Comparison of ENCODE assay signal across 31 cellular contexts in genomic region chr1:2868571-2868970, GRCh38.
DNase-seq lines count a peak whose midpoint lies in the region; ATAC-seq and TF ChIP-seq lines count a peak whose summit lies in the region.
"Had no signal": no experiment of that assay in that cellular context is flagged by ENCODE, and none has a peak within 500 bp of the region (broad histone marks: within the 10 kb centered on the region; RNA-seq: fewer than 3 reads in every experiment).

No MANE protein-coding gene starts in this region.

- H3K9me3 Mint-ChIP-seq in natural killer cell treated with Interleukin-12 subunit alpha and Interleukin-12 subunit beta and Interleukin-15 and Interleukin-18, amount 100 ng/mL, for 72 hours, result peaks cover 4% of the 10 kb centered on the region
- H3K9me3 Mint-ChIP-seq: CD4-positive, alpha-beta T cell; CD8-positive, alpha-beta T cell had no signal

- H3K36me3 ChIP-seq in HEK293 (ENCODE audit: control insufficient read depth in 2 of 2, insufficient read depth in 1 of 2, low read length in 2 of 2) (no peaks in the 10 kb centered on the region), neuronal stem cell (replicated peaks in 1 of 2; ENCODE audit: control insufficient read depth in 2 of 2, insufficient read depth in 2 of 2, low read length in 2 of 2) (no peaks in the 10 kb centered on the region)
- H3K36me3 ChIP-seq: BE2C; BLaER1; BLaER1 treated with 17β-estradiol and CSF1 and Interleukin-3, amounts not matched to agents 10 nM and 100 nM had no signal

- H2AFZ ChIP-seq in neuronal stem cell (ENCODE audit: low read length), result no peak overlapping the region

- no CpG with 5 or more reads among the region's 16 CpGs for WGBS in neuronal stem cell (ENCODE audit: extremely low coverage in 2 of 2, insufficient read length in 2 of 2, insufficient replicate concordance in 1 of 2), 2 donors

- H3K79me1 ChIP-seq in neuronal stem cell (ENCODE audit: low read depth, low read length), result no peaks in the 10 kb centered on the region

- no peaks in the 10 kb centered on the region for H3K4me1 Mint-ChIP-seq in natural killer cell treated with Interleukin-12 subunit alpha and Interleukin-12 subunit beta and Interleukin-15 and Interleukin-18, amount 100 ng/mL, for 72 hours (ENCODE audit: low read depth in 2 of 2)
- H3K4me1 Mint-ChIP-seq: B cell; CD14-positive monocyte; CD4-positive, CD25-positive, alpha-beta regulatory T cell; CD8-positive, alpha-beta memory T cell had no signal

- CTCF ChIA-PET in HEK293 (lab: Yijun Ruan, JAX), result no interaction called here

- H3K14ac ChIP-seq in neuronal stem cell (ENCODE audit: low read length), result no peak overlapping the region

- peak overlapping the region; percentile 94 for H2AK5ac ChIP-seq in neuronal stem cell (ENCODE audit: low read depth, low read length)

- H2BK120ac ChIP-seq in neuronal stem cell (ENCODE audit: low read depth, low read length), result no peak overlapping the region

- peaks cover 4% of the 10 kb centered on the region for H3K36me3 Mint-ChIP-seq in natural killer cell treated with Interleukin-12 subunit alpha and Interleukin-12 subunit beta and Interleukin-15 and Interleukin-18, amount 100 ng/mL, for 72 hours
- H3K36me3 Mint-ChIP-seq: CD14-positive monocyte; CD4-positive, alpha-beta memory T cell; CD4-positive, CD25-positive, alpha-beta regulatory T cell; CD8-positive, alpha-beta memory T cell; CD8-positive, alpha-beta T cell had no signal

- H3K4me1 ChIP-seq in HEK293 (ENCODE audit: control insufficient read depth, insufficient read depth, low read length) (no peaks in the 10 kb centered on the region), neuronal stem cell (ENCODE audit: control insufficient read depth in 2 of 2, insufficient read depth in 1 of 2, low read depth in 1 of 2, low read length in 2 of 2) (no peaks in the 10 kb centered on the region)
- H3K4me1 ChIP-seq: A549, BE2C, Caco-2 had no signal

- no peak overlapping the region for H3K23ac ChIP-seq in neuronal stem cell (ENCODE audit: low read depth, low read length, poor library complexity)

- H3K4me3 ChIP-seq in HEK293 (ENCODE audit: low read depth, low read length) (no peak overlapping the region), neuronal stem cell (ENCODE audit: low read length in 2 of 2) (no peak overlapping the region)
- H3K4me3 ChIP-seq: A549; BLaER1; BLaER1 treated with 17β-estradiol and CSF1 and Interleukin-3, amounts not matched to agents 10 nM and 100 nM had no signal

- H2BK12ac ChIP-seq in neuronal stem cell (ENCODE audit: low read length), result no peak overlapping the region

- H3K9ac ChIP-seq in neuronal stem cell (ENCODE audit: low read depth, low read length, poor library complexity), result no peak overlapping the region
- H3K9ac ChIP-seq: BLaER1; BLaER1 treated with 17β-estradiol and CSF1 and Interleukin-3, amounts not matched to agents 10 nM and 100 nM had no signal

- POLR2A ChIA-PET in HEK293 (lab: Yijun Ruan, JAX), result no interaction called here

- no peak for TF ChIP-seq CTCF in HEK293 (tag by site-specific recombination; IDR thresholded peaks at IDR 0.05)

- no peak overlapping the region for H3K18ac ChIP-seq in neuronal stem cell (ENCODE audit: low read length)

- no peak overlapping the region for H2BK5ac ChIP-seq in neuronal stem cell (ENCODE audit: low read length)

- H3K27me3 Mint-ChIP-seq in natural killer cell treated with Interleukin-12 subunit alpha and Interleukin-12 subunit beta and Interleukin-15 and Interleukin-18, amount 100 ng/mL, for 72 hours, result no peaks in the 10 kb centered on the region
- H3K27me3 Mint-ChIP-seq: B cell; CD4-positive, alpha-beta T cell; CD4-positive, CD25-positive, alpha-beta regulatory T cell had no signal

- H3K4me3 Mint-ChIP-seq in natural killer cell treated with Interleukin-12 subunit alpha and Interleukin-12 subunit beta and Interleukin-15 and Interleukin-18, amount 100 ng/mL, for 72 hours, result no peak overlapping the region
- H3K4me3 Mint-ChIP-seq: B cell; CD14-positive monocyte; CD4-positive, alpha-beta memory T cell; CD4-positive, alpha-beta T cell; CD4-positive, CD25-positive, alpha-beta regulatory T cell; CD8-positive, alpha-beta memory T cell; CD8-positive, alpha-beta T cell had no signal

- no peak overlapping the region for H3K4ac ChIP-seq in neuronal stem cell (ENCODE audit: low read length)

- H2BK15ac ChIP-seq in neuronal stem cell (ENCODE audit: low read length), result no peak overlapping the region

- DNase-seq in neuronal stem cell (ENCODE audit: low spot score), result no peak
- DNase-seq in natural killer cell treated with Interleukin-12 subunit alpha and Interleukin-12 subunit beta and Interleukin-15 and Interleukin-18, amount 100 ng/mL, for 72 hours (ENCODE audit: low spot score), result no peak
- no peak for DNase-seq in activated gamma-delta T cell treated with Interleukin-2 at 50 U/mL for 16 hours
- DNase-seq: 8988T; ACHN; AML-193; BE2C; C1 segment of cervical spinal cord; Caco-2; Calu3; CD4-positive, alpha-beta memory T cell; CD4-positive, alpha-beta T cell; CD4-positive, CD25-positive, alpha-beta regulatory T cell; CD8-positive, alpha-beta memory T cell; CD8-positive, alpha-beta T cell; COR-L47; DMS 273 treated with DMSO at 0.1 percent for 48 hours; DMS153; DMS53; DMS79; DMS79 treated with DMSO at 0.1 percent for 48 hours; DND-41; EL had no signal

- no peak for ATAC-seq in natural killer cell treated with Interleukin-12 subunit alpha and Interleukin-12 subunit beta and Interleukin-15 and Interleukin-18, amount 100 ng/mL, for 72 hours
- ATAC-seq: CD8-positive, alpha-beta T cell had no signal

- no peak overlapping the region for H3K27ac Mint-ChIP-seq in natural killer cell treated with Interleukin-12 subunit alpha and Interleukin-12 subunit beta and Interleukin-15 and Interleukin-18, amount 100 ng/mL, for 72 hours
- H3K27ac Mint-ChIP-seq: B cell; CD4-positive, alpha-beta memory T cell; CD4-positive, alpha-beta T cell; CD4-positive, CD25-positive, alpha-beta regulatory T cell; CD8-positive, alpha-beta memory T cell; CD8-positive, alpha-beta T cell had no signal

- no peak overlapping the region for H4K8ac ChIP-seq in neuronal stem cell (ENCODE audit: low read depth, low read length)

- H3K27me3 ChIP-seq in neuronal stem cell (ENCODE audit: control insufficient read depth in 3 of 3, insufficient read depth in 3 of 3, low read depth in 1 of 3, low read length in 3 of 3), result peaks cover 0 to 27% (median 0%) of the 10 kb centered on the region in 3 experiments

- no peak overlapping the region for H4K91ac ChIP-seq in neuronal stem cell (ENCODE audit: low read depth, low read length, poor library complexity)

- H3K27ac ChIP-seq in HEK293 (ENCODE audit: extremely low read depth, low read depth, low read length) (no peak overlapping the region), neuronal stem cell (replicated peaks; ENCODE audit: low read length) (no peak overlapping the region)
- H3K27ac ChIP-seq: 22Rv1; A549; BLaER1; BLaER1 treated with 17β-estradiol and CSF1 and Interleukin-3, amounts not matched to agents 10 nM and 100 nM; C4-2B had no signal

- no peak overlapping the region for H3K4me2 ChIP-seq in neuronal stem cell (ENCODE audit: insufficient read depth, low read length, poor library complexity, severe bottlenecking)
- H3K4me2 ChIP-seq: A549; BLaER1; BLaER1 treated with 17β-estradiol and CSF1 and Interleukin-3, amounts not matched to agents 10 nM and 100 nM had no signal

- H3K9me3 ChIP-seq in HEK293 (ENCODE audit: control insufficient read depth, insufficient read depth, low read depth, low read length), result no peaks in the 10 kb centered on the region
- H3K9me3 ChIP-seq in neuronal stem cell (replicated peaks in 1 of 2; ENCODE audit: control insufficient read depth in 2 of 2, insufficient read depth in 1 of 2, low read depth in 1 of 2, low read length in 2 of 2), result peaks cover 9 to 16% of the 10 kb centered on the region in 2 donors
- H3K9me3 ChIP-seq: BE2C, Caco-2 had no signal

TF ChIP-seq in HEK293, 187 proteins besides CTCF, POLR2A, EP300 and RAD21:
- TF ChIP-seq ZNF121 (tag by site-specific recombination; IDR thresholded peaks at IDR 0.05) (no peak), GLIS1 (tag by site-specific recombination; IDR thresholded peaks at IDR 0.05) (peak; percentile 45)
